Comparison of ENCODE assay signal across 1 cellular context in the genomic region with DNA sequence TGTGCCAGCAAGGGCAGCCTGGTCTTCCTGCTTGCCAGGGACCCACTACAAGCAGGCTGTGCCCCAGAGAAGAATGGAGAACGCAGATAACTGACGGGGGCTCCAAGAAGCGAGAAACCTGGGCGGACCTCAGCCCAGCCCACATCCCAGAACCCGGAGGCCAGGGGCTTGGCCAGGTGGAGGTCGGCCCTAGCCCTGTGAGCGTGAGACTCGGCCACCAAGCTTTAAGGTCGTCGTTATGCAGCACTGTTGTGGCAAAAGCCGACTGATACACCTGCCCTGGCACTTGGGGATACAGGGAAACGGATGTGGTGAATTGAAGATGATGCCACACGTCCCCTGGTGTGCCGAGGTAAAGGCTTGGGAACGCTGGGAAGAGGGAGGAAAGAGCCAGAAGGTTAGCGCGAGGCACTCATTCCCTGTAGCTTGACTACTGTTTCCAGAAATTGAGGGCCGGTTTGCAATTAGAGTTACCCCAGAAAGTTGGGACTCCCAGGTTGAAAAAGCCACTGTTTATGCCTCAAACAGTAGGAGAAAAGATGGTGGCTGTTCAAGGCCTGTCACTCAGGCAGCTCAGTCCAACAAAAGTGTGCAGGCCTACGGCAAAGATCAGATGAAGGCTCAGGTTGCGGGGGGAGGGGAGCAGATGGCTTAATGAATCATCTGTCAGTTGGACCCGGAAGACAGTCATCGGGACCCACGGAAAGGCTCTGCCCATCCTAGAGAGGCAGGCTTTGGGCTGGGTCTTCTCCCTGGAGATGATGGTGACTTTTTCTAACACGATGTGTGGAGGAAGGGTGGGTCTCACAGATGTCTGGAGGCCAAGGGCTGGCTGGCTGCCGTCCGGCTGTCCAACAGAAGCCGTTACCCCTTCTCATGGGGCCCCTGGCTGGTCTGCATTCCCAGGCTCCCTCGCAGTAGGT.
A peak's percentile ranks its signal among the peaks of the same experiment; 100 is the strongest.
TF ChIP-seq lines count a peak whose summit lies in the region.

No MANE protein-coding gene starts in this region.

TF ChIP-seq in HepG2, 621 proteins besides CTCF, POLR2A, EP300 and RAD21 (continued from another document and continues in another):
- no peak for TF ChIP-seq TMF1 (CRISPR knock-in tag; IDR thresholded peaks at IDR 0.05; ENCODE audit: low read depth)
- TF ChIP-seq KAT8 (CRISPR knock-in tag; IDR thresholded peaks at IDR 0.05): peak; percentile 18; the same call in 1 of the 2 replicates
- TF ChIP-seq TEAD3 (CRISPR knock-in tag; optimal IDR thresholded peaks at IDR 0.05; ENCODE audit: borderline replicate concordance): peak; percentile 18
- TF ChIP-seq, protein P1, sequence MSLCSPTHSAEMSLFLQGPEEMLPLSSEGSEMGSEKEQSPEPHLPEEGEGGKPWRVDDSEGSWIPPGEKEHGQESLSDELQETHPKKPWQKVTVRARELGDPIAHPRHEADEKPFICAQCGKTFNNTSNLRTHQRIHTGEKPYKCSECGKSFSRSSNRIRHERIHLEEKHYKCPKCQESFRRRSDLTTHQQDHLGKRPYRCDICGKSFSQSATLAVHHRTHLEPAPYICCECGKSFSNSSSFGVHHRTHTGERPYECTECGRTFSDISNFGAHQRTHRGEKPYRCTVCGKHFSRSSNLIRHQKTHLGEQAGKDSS (CRISPR knock-in tag; IDR thresholded peaks at IDR 0.05; ENCODE audit: borderline replicate concordance, low read depth): 0 out of 2 replicates have a peak, but pooled peaks have one; percentile 31
- TF ChIP-seq SNAPC2 (CRISPR knock-in tag; IDR thresholded peaks at IDR 0.05): 0 out of 2 replicates have a peak, but pooled peaks have one; percentile 24
- TF ChIP-seq HDAC1 (CRISPR knock-in tag; IDR thresholded peaks at IDR 0.05): peak; percentile 27; the same call in 1 of the 2 replicates
- no peak for TF ChIP-seq ZSCAN20 (CRISPR knock-in tag; IDR thresholded peaks at IDR 0.05; ENCODE audit: borderline replicate concordance)
- TF ChIP-seq, protein P2, sequence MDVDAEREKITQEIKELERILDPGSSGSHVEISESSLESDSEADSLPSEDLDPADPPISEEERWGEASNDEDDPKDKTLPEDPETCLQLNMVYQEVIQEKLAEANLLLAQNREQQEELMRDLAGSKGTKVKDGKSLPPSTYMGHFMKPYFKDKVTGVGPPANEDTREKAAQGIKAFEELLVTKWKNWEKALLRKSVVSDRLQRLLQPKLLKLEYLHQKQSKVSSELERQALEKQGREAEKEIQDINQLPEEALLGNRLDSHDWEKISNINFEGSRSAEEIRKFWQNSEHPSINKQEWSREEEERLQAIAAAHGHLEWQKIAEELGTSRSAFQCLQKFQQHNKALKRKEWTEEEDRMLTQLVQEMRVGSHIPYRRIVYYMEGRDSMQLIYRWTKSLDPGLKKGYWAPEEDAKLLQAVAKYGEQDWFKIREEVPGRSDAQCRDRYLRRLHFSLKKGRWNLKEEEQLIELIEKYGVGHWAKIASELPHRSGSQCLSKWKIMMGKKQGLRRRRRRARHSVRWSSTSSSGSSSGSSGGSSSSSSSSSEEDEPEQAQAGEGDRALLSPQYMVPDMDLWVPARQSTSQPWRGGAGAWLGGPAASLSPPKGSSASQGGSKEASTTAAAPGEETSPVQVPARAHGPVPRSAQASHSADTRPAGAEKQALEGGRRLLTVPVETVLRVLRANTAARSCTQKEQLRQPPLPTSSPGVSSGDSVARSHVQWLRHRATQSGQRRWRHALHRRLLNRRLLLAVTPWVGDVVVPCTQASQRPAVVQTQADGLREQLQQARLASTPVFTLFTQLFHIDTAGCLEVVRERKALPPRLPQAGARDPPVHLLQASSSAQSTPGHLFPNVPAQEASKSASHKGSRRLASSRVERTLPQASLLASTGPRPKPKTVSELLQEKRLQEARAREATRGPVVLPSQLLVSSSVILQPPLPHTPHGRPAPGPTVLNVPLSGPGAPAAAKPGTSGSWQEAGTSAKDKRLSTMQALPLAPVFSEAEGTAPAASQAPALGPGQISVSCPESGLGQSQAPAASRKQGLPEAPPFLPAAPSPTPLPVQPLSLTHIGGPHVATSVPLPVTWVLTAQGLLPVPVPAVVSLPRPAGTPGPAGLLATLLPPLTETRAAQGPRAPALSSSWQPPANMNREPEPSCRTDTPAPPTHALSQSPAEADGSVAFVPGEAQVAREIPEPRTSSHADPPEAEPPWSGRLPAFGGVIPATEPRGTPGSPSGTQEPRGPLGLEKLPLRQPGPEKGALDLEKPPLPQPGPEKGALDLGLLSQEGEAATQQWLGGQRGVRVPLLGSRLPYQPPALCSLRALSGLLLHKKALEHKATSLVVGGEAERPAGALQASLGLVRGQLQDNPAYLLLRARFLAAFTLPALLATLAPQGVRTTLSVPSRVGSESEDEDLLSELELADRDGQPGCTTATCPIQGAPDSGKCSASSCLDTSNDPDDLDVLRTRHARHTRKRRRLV (CRISPR knock-in tag; IDR thresholded peaks at IDR 0.05): peak; percentile 79
- TF ChIP-seq HDAC2 (CRISPR knock-in tag; IDR thresholded peaks at IDR 0.05): 0 out of 2 replicates have a peak, but pooled peaks have one; percentile 12
- peak; percentile 69 for TF ChIP-seq U2AF1 (optimal IDR thresholded peaks at IDR 0.05; ENCODE audit: low read depth, low read length)
- 0 out of 2 replicates have a peak, but pooled peaks have one; percentile 12 for TF ChIP-seq HHEX (CRISPR knock-in tag; IDR thresholded peaks at IDR 0.05)
- peak; percentile 23; the same call in 1 of the 2 replicates for TF ChIP-seq ZNF350 (CRISPR knock-in tag; IDR thresholded peaks at IDR 0.05; ENCODE audit: borderline replicate concordance, low read depth)
- TF ChIP-seq SALL1 (CRISPR knock-in tag; IDR thresholded peaks at IDR 0.05): 0 out of 2 replicates have a peak, but pooled peaks have one; percentile 5
- TF ChIP-seq, protein P3, sequence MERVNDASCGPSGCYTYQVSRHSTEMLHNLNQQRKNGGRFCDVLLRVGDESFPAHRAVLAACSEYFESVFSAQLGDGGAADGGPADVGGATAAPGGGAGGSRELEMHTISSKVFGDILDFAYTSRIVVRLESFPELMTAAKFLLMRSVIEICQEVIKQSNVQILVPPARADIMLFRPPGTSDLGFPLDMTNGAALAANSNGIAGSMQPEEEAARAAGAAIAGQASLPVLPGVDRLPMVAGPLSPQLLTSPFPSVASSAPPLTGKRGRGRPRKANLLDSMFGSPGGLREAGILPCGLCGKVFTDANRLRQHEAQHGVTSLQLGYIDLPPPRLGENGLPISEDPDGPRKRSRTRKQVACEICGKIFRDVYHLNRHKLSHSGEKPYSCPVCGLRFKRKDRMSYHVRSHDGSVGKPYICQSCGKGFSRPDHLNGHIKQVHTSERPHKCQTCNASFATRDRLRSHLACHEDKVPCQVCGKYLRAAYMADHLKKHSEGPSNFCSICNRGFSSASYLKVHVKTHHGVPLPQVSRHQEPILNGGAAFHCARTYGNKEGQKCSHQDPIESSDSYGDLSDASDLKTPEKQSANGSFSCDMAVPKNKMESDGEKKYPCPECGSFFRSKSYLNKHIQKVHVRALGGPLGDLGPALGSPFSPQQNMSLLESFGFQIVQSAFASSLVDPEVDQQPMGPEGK (CRISPR knock-in tag; IDR thresholded peaks at IDR 0.05): no peak
- TF ChIP-seq MEIS2 (CRISPR knock-in tag; IDR thresholded peaks at IDR 0.05): peak; percentile 51; the same call in 1 of the 2 replicates
- peak; percentile 75 for TF ChIP-seq ZFX (CRISPR knock-in tag; IDR thresholded peaks at IDR 0.05; ENCODE audit: low read depth)
- TF ChIP-seq, protein P4, sequence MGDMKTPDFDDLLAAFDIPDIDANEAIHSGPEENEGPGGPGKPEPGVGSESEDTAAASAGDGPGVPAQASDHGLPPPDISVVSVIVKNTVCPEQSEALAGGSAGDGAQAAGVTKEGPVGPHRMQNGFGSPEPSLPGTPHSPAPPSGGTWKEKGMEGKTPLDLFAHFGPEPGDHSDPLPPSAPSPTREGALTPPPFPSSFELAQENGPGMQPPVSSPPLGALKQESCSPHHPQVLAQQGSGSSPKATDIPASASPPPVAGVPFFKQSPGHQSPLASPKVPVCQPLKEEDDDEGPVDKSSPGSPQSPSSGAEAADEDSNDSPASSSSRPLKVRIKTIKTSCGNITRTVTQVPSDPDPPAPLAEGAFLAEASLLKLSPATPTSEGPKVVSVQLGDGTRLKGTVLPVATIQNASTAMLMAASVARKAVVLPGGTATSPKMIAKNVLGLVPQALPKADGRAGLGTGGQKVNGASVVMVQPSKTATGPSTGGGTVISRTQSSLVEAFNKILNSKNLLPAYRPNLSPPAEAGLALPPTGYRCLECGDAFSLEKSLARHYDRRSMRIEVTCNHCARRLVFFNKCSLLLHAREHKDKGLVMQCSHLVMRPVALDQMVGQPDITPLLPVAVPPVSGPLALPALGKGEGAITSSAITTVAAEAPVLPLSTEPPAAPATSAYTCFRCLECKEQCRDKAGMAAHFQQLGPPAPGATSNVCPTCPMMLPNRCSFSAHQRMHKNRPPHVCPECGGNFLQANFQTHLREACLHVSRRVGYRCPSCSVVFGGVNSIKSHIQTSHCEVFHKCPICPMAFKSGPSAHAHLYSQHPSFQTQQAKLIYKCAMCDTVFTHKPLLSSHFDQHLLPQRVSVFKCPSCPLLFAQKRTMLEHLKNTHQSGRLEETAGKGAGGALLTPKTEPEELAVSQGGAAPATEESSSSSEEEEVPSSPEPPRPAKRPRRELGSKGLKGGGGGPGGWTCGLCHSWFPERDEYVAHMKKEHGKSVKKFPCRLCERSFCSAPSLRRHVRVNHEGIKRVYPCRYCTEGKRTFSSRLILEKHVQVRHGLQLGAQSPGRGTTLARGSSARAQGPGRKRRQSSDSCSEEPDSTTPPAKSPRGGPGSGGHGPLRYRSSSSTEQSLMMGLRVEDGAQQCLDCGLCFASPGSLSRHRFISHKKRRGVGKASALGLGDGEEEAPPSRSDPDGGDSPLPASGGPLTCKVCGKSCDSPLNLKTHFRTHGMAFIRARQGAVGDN (CRISPR knock-in tag; IDR thresholded peaks at IDR 0.05): peak; percentile 56
- TF ChIP-seq POLR2G (IDR thresholded peaks at IDR 0.05; ENCODE audit: low read depth, low read length): peak; percentile 48
- no peak for TF ChIP-seq CBX2 (IDR thresholded peaks at IDR 0.05; ENCODE audit: low read depth, low read length)
- 0 out of 2 replicates have a peak, but pooled peaks have one; percentile 43 for TF ChIP-seq CBX2 (CRISPR knock-in tag; IDR thresholded peaks at IDR 0.05; ENCODE audit: low read depth)
- TF ChIP-seq DMAP1 (CRISPR knock-in tag; IDR thresholded peaks at IDR 0.05): peak; percentile 23; the same call in 1 of the 2 replicates
- peak; percentile 12; the same call in 1 of the 2 replicates for TF ChIP-seq BHLHE40 (IDR thresholded peaks at IDR 0.05; ENCODE audit: low read length)
- no peak for TF ChIP-seq ZNF296 (CRISPR knock-in tag; conservative IDR thresholded peaks at IDR 0.05)
- TF ChIP-seq ZNF230 (CRISPR knock-in tag; IDR thresholded peaks at IDR 0.05): 0 out of 2 replicates have a peak, but pooled peaks have one; percentile 29
- TF ChIP-seq, protein P5, sequence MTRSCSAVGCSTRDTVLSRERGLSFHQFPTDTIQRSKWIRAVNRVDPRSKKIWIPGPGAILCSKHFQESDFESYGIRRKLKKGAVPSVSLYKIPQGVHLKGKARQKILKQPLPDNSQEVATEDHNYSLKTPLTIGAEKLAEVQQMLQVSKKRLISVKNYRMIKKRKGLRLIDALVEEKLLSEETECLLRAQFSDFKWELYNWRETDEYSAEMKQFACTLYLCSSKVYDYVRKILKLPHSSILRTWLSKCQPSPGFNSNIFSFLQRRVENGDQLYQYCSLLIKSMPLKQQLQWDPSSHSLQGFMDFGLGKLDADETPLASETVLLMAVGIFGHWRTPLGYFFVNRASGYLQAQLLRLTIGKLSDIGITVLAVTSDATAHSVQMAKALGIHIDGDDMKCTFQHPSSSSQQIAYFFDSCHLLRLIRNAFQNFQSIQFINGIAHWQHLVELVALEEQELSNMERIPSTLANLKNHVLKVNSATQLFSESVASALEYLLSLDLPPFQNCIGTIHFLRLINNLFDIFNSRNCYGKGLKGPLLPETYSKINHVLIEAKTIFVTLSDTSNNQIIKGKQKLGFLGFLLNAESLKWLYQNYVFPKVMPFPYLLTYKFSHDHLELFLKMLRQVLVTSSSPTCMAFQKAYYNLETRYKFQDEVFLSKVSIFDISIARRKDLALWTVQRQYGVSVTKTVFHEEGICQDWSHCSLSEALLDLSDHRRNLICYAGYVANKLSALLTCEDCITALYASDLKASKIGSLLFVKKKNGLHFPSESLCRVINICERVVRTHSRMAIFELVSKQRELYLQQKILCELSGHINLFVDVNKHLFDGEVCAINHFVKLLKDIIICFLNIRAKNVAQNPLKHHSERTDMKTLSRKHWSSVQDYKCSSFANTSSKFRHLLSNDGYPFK (CRISPR knock-in tag; IDR thresholded peaks at IDR 0.05; ENCODE audit: borderline replicate concordance): peak; percentile 61; the same call in 1 of the 2 replicates
- TF ChIP-seq NCOA2 (CRISPR knock-in tag; IDR thresholded peaks at IDR 0.05): peak; percentile 19; the same call in 1 of the 2 replicates
- 0 out of 2 replicates have a peak, but pooled peaks have one; percentile 2 for TF ChIP-seq MTA1 (CRISPR knock-in tag; IDR thresholded peaks at IDR 0.05; ENCODE audit: borderline replicate concordance)
- no peak for TF ChIP-seq ZNF12 (CRISPR knock-in tag; IDR thresholded peaks at IDR 0.05)
- TF ChIP-seq, protein P6, sequence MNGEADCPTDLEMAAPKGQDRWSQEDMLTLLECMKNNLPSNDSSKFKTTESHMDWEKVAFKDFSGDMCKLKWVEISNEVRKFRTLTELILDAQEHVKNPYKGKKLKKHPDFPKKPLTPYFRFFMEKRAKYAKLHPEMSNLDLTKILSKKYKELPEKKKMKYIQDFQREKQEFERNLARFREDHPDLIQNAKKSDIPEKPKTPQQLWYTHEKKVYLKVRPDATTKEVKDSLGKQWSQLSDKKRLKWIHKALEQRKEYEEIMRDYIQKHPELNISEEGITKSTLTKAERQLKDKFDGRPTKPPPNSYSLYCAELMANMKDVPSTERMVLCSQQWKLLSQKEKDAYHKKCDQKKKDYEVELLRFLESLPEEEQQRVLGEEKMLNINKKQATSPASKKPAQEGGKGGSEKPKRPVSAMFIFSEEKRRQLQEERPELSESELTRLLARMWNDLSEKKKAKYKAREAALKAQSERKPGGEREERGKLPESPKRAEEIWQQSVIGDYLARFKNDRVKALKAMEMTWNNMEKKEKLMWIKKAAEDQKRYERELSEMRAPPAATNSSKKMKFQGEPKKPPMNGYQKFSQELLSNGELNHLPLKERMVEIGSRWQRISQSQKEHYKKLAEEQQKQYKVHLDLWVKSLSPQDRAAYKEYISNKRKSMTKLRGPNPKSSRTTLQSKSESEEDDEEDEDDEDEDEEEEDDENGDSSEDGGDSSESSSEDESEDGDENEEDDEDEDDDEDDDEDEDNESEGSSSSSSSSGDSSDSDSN (CRISPR knock-in tag; IDR thresholded peaks at IDR 0.05): peak; percentile 34; the same call in 1 of the 2 replicates
- peak; percentile 17; the same call in 1 of the 2 replicates for TF ChIP-seq GABPB1 (CRISPR knock-in tag; IDR thresholded peaks at IDR 0.05)
- TF ChIP-seq ZNF570 (CRISPR knock-in tag; IDR thresholded peaks at IDR 0.05; ENCODE audit: borderline replicate concordance): no peak
- peak; percentile 33; the same call in 1 of the 2 replicates for TF ChIP-seq RARA (CRISPR knock-in tag; IDR thresholded peaks at IDR 0.05)
- TF ChIP-seq, protein P7, sequence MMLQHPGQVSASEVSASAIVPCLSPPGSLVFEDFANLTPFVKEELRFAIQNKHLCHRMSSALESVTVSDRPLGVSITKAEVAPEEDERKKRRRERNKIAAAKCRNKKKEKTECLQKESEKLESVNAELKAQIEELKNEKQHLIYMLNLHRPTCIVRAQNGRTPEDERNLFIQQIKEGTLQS (CRISPR knock-in tag; IDR thresholded peaks at IDR 0.05): 0 out of 2 replicates have a peak, but pooled peaks have one; percentile 27
- no peak for TF ChIP-seq ZNF292 (CRISPR knock-in tag; IDR thresholded peaks at IDR 0.05; ENCODE audit: borderline replicate concordance, low read depth)
- TF ChIP-seq ELF1 (CRISPR knock-in tag; IDR thresholded peaks at IDR 0.05): peak; percentile 72
